Comparison of ENCODE assay signal across 8 cellular contexts in the genomic region with DNA sequence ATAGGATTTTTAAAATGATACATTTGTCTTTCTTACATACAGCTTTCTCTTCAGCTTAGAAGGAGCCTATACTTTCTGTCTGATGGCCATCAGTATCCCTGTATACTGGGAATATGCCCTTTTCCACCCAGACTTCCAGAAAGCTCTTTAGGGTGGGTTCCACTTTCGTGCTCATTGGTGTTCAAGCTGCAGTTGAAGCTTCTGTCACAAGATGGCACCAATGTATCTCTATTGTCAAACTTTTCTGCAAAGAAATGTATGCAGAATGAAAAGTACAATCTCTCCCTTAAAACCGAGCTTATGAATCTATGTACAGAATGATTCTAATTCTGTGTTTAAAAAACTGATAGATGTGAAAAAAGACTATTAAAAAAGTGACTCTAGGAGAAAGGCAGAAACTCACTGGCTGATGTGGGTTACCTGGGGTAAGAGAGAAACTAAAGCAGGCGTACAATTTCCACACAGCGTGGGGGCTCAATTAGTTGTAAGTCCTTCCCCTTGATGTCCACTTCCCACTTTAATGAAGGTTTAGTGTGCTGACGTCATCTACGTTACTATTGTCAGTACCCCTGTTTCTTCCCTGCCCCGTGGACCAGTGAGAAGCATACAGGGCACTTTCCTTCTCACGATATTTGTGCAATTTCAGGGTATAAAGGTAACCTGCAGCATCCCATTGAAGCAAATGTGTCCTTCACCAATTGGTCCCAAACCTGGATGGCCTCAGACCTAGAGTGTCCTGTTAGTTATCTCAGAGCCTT. TPM values are rescaled to one million over a fixed set of nuclear protein-coding genes. Genes with fewer than 3 reads are reported as not detected.
DNase-seq lines count a peak whose midpoint lies in the region; ATAC-seq and TF ChIP-seq lines count a peak whose summit lies in the region.

No MANE protein-coding gene starts in this region.

- H3K27me3 Mint-ChIP-seq in CD8-positive, alpha-beta T cell (ENCODE audit: low read depth) = peaks cover 8% of the 10 kb centered on the region
- H3K27me3 Mint-ChIP-seq in GM23338 (ENCODE audit: insufficient read depth, low read depth, poor library complexity) = no peaks in the 10 kb centered on the region

- H4K20me1 ChIP-seq in GM23338 (replicated peaks; ENCODE audit: insufficient read depth) = no peaks in the 10 kb centered on the region

- H3K36me3 ChIP-seq in CD8-positive, alpha-beta T cell (ENCODE audit: insufficient read depth, low read length) = no peaks in the 10 kb centered on the region
- no peaks in the 10 kb centered on the region for H3K36me3 ChIP-seq in GM23338 (ENCODE audit: insufficient read depth)
- H3K36me3 ChIP-seq in gastroesophageal sphincter = no peaks in the 10 kb centered on the region
- H3K36me3 ChIP-seq in thyroid gland = no peaks in the 10 kb centered on the region

- H3K4me3 ChIP-seq in CD8-positive, alpha-beta T cell (ENCODE audit: low read depth, low read length) = no peak overlapping the region
- H3K4me3 ChIP-seq in GM23338 = no peak overlapping the region
- no peak overlapping the region for H3K4me3 ChIP-seq in gastroesophageal sphincter
- H3K4me3 ChIP-seq in thyroid gland (replicated peaks in 1 of 3) = no peak overlapping the region

- TF ChIP-seq EP300 in gastroesophageal sphincter (IDR thresholded peaks at IDR 0.05) = no peak

- 42 to 45% methylated on average over 5 to 7 of the region's 8 CpGs for WGBS in gastroesophageal sphincter (ENCODE audit: low coverage in 1 of 2), 2 donors
- 49 to 51% methylated on average over 8 of the region's 8 CpGs for WGBS in thyroid gland, 2 donors

- CTCF ChIA-PET in CD8-positive, alpha-beta T cell (lab: Charles Lee) = interaction anchor here (0.7 to 1.3 kb wide), 4 partner anchors 9 to 835 kb away, joined by 3 to 6 read pairs (median 4); no protein-coding TSS in a partner anchor

- H3K9me3 Mint-ChIP-seq in CD8-positive, alpha-beta T cell = no peaks in the 10 kb centered on the region
- peaks cover 33% of the 10 kb centered on the region; the same call in 2 of the 3 replicates for H3K9me3 Mint-ChIP-seq in GM23338

- no peak for TF ChIP-seq POLR2A in gastroesophageal sphincter (IDR thresholded peaks at IDR 0.05)
- no peak for TF ChIP-seq POLR2A in thyroid gland (IDR thresholded peaks at IDR 0.05)

- H3F3A ChIP-seq in GM23338 (replicated peaks; ENCODE audit: low read depth) = no peaks in the 10 kb centered on the region

- H3K79me2 ChIP-seq in GM23338 (replicated peaks; ENCODE audit: insufficient read depth) = no peaks in the 10 kb centered on the region

- H3K27ac Mint-ChIP-seq in CD8-positive, alpha-beta T cell = no peak overlapping the region
- no peak overlapping the region for H3K27ac Mint-ChIP-seq in GM23338

- intact Hi-C loops in CD8-positive, alpha-beta T cell (cut with DNase I, micrococcal nuclease) = loop anchor here (1.0 to 5.0 kb wide), 5 partner anchors 794 to 1089 kb away; no protein-coding TSS in a partner anchor
- intact Hi-C loops in thyroid gland (cut with DNase I) = no loop called here

- H3K4me3 Mint-ChIP-seq in CD8-positive, alpha-beta T cell = no peak overlapping the region
- no peak overlapping the region for H3K4me3 Mint-ChIP-seq in GM23338

- peak in 3 of 7 experiments; percentile 1 to 20 (median 10) for DNase-seq in CD8-positive, alpha-beta T cell
- DNase-seq in GM23338 (ENCODE audit: low spot score) (peak; percentile 21), SW480 (ENCODE audit: low spot score) (peak; percentile 22), thyroid gland (no peak), NCI-H2029 (lab: John Stamatoyannopoulos, UW) (no peak)
- DNase-seq in activated T-cell treated with anti-CD3 and anti-CD28 coated beads, Interleukin-2, amount 50 U/mL, for 1 hour = no peak

- H3K4me1 ChIP-seq in CD8-positive, alpha-beta T cell (ENCODE audit: insufficient read depth, low read length) = no peaks in the 10 kb centered on the region
- H3K4me1 ChIP-seq in GM23338 (ENCODE audit: insufficient read depth) = no peaks in the 10 kb centered on the region
- H3K4me1 ChIP-seq in gastroesophageal sphincter = no peaks in the 10 kb centered on the region
- no peaks in the 10 kb centered on the region for H3K4me1 ChIP-seq in thyroid gland

- H3K4me1 Mint-ChIP-seq in CD8-positive, alpha-beta T cell (ENCODE audit: low read depth) = no peaks in the 10 kb centered on the region
- no peaks in the 10 kb centered on the region for H3K4me1 Mint-ChIP-seq in GM23338

- H3K4me2 ChIP-seq in GM23338 = no peak overlapping the region

- H3K9me3 ChIP-seq in CD8-positive, alpha-beta T cell (ENCODE audit: low read length) = no peaks in the 10 kb centered on the region
- no peaks in the 10 kb centered on the region for H3K9me3 ChIP-seq in gastroesophageal sphincter
- no peaks in the 10 kb centered on the region for H3K9me3 ChIP-seq in thyroid gland

- no peak overlapping the region for H3K27ac ChIP-seq in CD8-positive, alpha-beta T cell (ENCODE audit: low read depth, low read length)
- H3K27ac ChIP-seq in GM23338 (ENCODE audit: low read depth) (no peak overlapping the region), gastroesophageal sphincter (no peak overlapping the region), thyroid gland (no peak overlapping the region)

- H3K9me2 ChIP-seq in GM23338 (ENCODE audit: insufficient read depth) = no peaks in the 10 kb centered on the region

- ATAC-seq in CD8-positive, alpha-beta T cell = no peak
- ATAC-seq in GM23338 (no peak), gastroesophageal sphincter (no peak), GM21515 (IDR thresholded peaks at IDR 0.05; ENCODE audit: unreplicated experiment) (no peak)

- POLR2A ChIA-PET in CD8-positive, alpha-beta T cell (lab: Charles Lee) = no interaction called here

- H3K36me3 Mint-ChIP-seq in CD8-positive, alpha-beta T cell = no peaks in the 10 kb centered on the region
- peaks cover 16% of the 10 kb centered on the region; the same call in 2 of the 3 replicates for H3K36me3 Mint-ChIP-seq in GM23338 (ENCODE audit: low read depth)

- no peaks in the 10 kb centered on the region for H3K27me3 ChIP-seq in CD8-positive, alpha-beta T cell (ENCODE audit: insufficient read depth, low read length)
- H3K27me3 ChIP-seq in GM23338 (ENCODE audit: insufficient read depth) = no peaks in the 10 kb centered on the region
- no peaks in the 10 kb centered on the region for H3K27me3 ChIP-seq in gastroesophageal sphincter
- H3K27me3 ChIP-seq in thyroid gland = no peaks in the 10 kb centered on the region

- H2AFZ ChIP-seq in GM23338 = no peak overlapping the region

- TF ChIP-seq CTCF in CD8-positive, alpha-beta T cell (IDR thresholded peaks at IDR 0.05) = peak; percentile 32
- TF ChIP-seq CTCF in GM23338 (conservative IDR thresholded peaks at IDR 0.05; ENCODE audit: low read depth in 2 of 2) (peak; percentile 51 to 61), gastroesophageal sphincter (IDR thresholded peaks at IDR 0.05) (peak; percentile 9 to 65 (median 24)), thyroid gland (IDR thresholded peaks at IDR 0.05) (peak in 4 of 6 experiments; percentile 25 to 49 (median 43))

RNA-seq across cellular contexts. Expression of a gene that starts 57.3 kb away (rescaled TPM):
- total RNA-seq in CD8-positive, alpha-beta T cell = under 1 TPM; 0.42 to 0.68 TPM
- total RNA-seq in GM23338 (2014; rRNA removed; shearing (Covaris generic)) = 9.1 and 12.3 TPM in 2 replicates
- 45.9 and 46.6 TPM in 2 replicates for polyA plus RNA-seq in GM23338 (2016; fragmentation: Nextera tagmentation; extraction: Ambion mirVana)
- total RNA-seq in gastroesophageal sphincter (10 to 100 TPM; 25.3 to 40.4 (median 34.4) TPM), thyroid gland (10 to 100 TPM; 10.6 to 22.9 (median 17.0) TPM)

Comparison
In these comparisons a context has a peak if more than half of its experiments do, and no peak if none do; other contexts are left out.
1. DNase-seq: peak in GM23338 (single experiment) and SW480 (single experiment); none in thyroid gland (0 of 2), NCI-H2029 (single experiment) and activated T-cell treated with anti-CD3 and anti-CD28 coated beads, Interleukin-2, amount 50 U/mL, for 1 hour (single experiment).
2. Peak in every context shown above with its lines, with median percentiles within 50 percentile points of each other: CTCF ChIP-seq.